ENCODE assay signal across 20 cellular contexts in the genomic region with DNA sequence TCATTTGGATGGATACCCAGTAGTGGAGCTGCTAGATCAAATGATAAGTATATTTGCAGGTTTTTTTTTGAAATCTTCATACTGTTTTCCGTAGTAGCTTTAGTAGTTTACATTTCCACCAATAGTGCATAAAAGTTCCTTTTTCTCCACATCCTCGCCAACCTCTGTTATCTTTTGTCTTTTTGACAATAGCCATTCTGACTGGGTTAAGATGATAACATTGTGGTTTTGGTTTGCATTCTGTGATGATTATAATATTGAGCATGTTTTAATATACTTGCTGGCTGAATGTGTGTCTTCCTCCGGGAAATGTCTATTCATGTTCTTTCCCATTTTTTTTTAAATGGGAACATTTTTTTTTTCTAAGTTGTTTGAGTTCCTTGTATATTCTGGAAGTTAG.
"Had no signal": no experiment of that assay in that cellular context is flagged by ENCODE, and none has a peak within 500 bp of the region (broad histone marks: within the 10 kb centered on the region; RNA-seq: fewer than 3 reads in every experiment).

No MANE protein-coding gene starts in this region.

- ATAC-seq: activated CD4-positive, alpha-beta T cell treated with anti-CD3 and anti-CD28 coated beads for 36 hours; activated T-helper 17 cell treated with anti-CD3 and anti-CD28 coated beads, Interleukin-2, amount 50 U/mL, for 72 hours; PC-3; T-helper 17 cell had no signal

- DNase-seq: activated CD4-positive, alpha-beta memory T cell treated with anti-CD3 and anti-CD28 coated beads, Interleukin-2, amount 10 ng/mL, durations not matched to agents 7 days and 5 days; activated CD4-positive, alpha-beta T cell treated with anti-CD3 and anti-CD28 coated beads for 36 hours; activated CD4-positive, alpha-beta T cell treated with anti-CD3 and anti-CD28 coated beads, Interleukin-2, amount 50 U/mL, for 1 hour; activated gamma-delta T cell; activated naive CD4-positive, alpha-beta T cell treated with anti-CD3 and anti-CD28 coated beads for 36 hours; activated T-cell treated with anti-CD3 and anti-CD28 coated beads for 4 hours; activated T-cell treated with anti-CD3 and anti-CD28 coated beads, Interleukin-2, amount 50 U/mL, for 48 hours; KG1; NCI-H1092; NCI-H1436 treated with DMSO at 0.1 percent for 48 hours; NCI-H187; NCI-H2081; NCI-H446; NCI-H524; PC-3; SHP77 treated with DMSO at 0.1 percent for 48 hours; T-helper 17 cell; T-helper 9 cell; WERI-Rb-1 had no signal

- H3K36me3 ChIP-seq: WERI-Rb-1 had no signal

- H3K27ac ChIP-seq: WERI-Rb-1 had no signal
